Comparison of ENCODE assay signal across 8 cellular contexts in genomic region chr19:58227964-58228583, GRCh38. TPM values are rescaled to one million over a fixed set of nuclear protein-coding genes. Genes with fewer than 3 reads are reported as not detected.
DNase-seq lines count a peak whose midpoint lies in the region; ATAC-seq and TF ChIP-seq lines count a peak whose summit lies in the region.

No MANE protein-coding gene starts in this region.

- H3K9ac ChIP-seq in stomach smooth muscle (ENCODE audit: low read length in 2 of 2): peak overlapping the region; percentile 71 to 82

- H3K27me3 Mint-ChIP-seq in CD4-positive, alpha-beta T cell: no peaks in the 10 kb centered on the region
- no peaks in the 10 kb centered on the region for H3K27me3 Mint-ChIP-seq in activated naive CD8-positive, alpha-beta T cell treated with anti-CD3 and anti-CD28 coated beads, Interleukin-2, amount 50 U/mL, for 24 hours
- peaks cover 0 to 4% (median 3%) of the 10 kb centered on the region in 3 donors for H3K27me3 Mint-ChIP-seq in immature natural killer cell (ENCODE audit: low read depth in 3 of 3)

- peaks cover 61% of the 10 kb centered on the region for H3K36me3 Mint-ChIP-seq in CD4-positive, alpha-beta T cell (ENCODE audit: low read depth)
- H3K36me3 Mint-ChIP-seq in activated naive CD8-positive, alpha-beta T cell treated with anti-CD3 and anti-CD28 coated beads, Interleukin-2, amount 50 U/mL, for 24 hours (ENCODE audit: low read depth): peaks cover 49% of the 10 kb centered on the region
- H3K36me3 Mint-ChIP-seq in immature natural killer cell: peaks cover 30 to 36% (median 35%) of the 10 kb centered on the region in 3 donors

- no peaks in the 10 kb centered on the region for H3K27me3 ChIP-seq in CD4-positive, alpha-beta T cell (ENCODE audit: control insufficient read depth, insufficient read depth, low read length)
- H3K27me3 ChIP-seq in stomach smooth muscle (ENCODE audit: control insufficient read depth in 1 of 2, insufficient read depth in 2 of 2, low read length in 2 of 2): no peaks in the 10 kb centered on the region

- H3K4me3 Mint-ChIP-seq in CD4-positive, alpha-beta T cell: peak overlapping the region; percentile 97
- peak overlapping the region; percentile 86 for H3K4me3 Mint-ChIP-seq in activated naive CD8-positive, alpha-beta T cell treated with anti-CD3 and anti-CD28 coated beads, Interleukin-2, amount 50 U/mL, for 24 hours
- H3K4me3 Mint-ChIP-seq in immature natural killer cell: peak overlapping the region; percentile 94 to 96 (median 95)

- no peak for TF ChIP-seq CTCF in CD4-positive, alpha-beta T cell (IDR thresholded peaks at IDR 0.05)

- CTCF ChIA-PET in CD4-positive, alpha-beta T cell (lab: Charles Lee): interaction anchor here (1.0 to 1.2 kb wide), 5 partner anchors 47 to 292 kb away, joined by 3 to 5 read pairs (median 3); partner anchors contain the start of gene ZNF497

- H3K4me1 ChIP-seq in stomach smooth muscle (ENCODE audit: control insufficient read depth, insufficient read depth, low read length): peaks cover 16% of the 10 kb centered on the region

- DNase-seq in CD4-positive, alpha-beta T cell: no peak
- peak; percentile 5 for DNase-seq in activated naive CD8-positive, alpha-beta T cell treated with anti-CD3 and anti-CD28 coated beads, Interleukin-2, amount 50 U/mL, for 24 hours
- no peak for DNase-seq in immature natural killer cell
- no peak for DNase-seq in Kasumi-1 (lab: John Stamatoyannopoulos, UW)
- no peak for DNase-seq in mucosa of gallbladder (ENCODE audit: low spot score)

- peaks cover 27% of the 10 kb centered on the region for H3K9me3 ChIP-seq in CD4-positive, alpha-beta T cell (ENCODE audit: control insufficient read depth, low read length)
- H3K9me3 ChIP-seq in stomach smooth muscle (ENCODE audit: control insufficient read depth in 2 of 2, low read length in 2 of 2): peaks cover 14 to 27% of the 10 kb centered on the region in 2 donors

- H3K4me1 Mint-ChIP-seq in CD4-positive, alpha-beta T cell (ENCODE audit: low read depth): peaks cover 46% of the 10 kb centered on the region
- peaks cover 30% of the 10 kb centered on the region for H3K4me1 Mint-ChIP-seq in activated naive CD8-positive, alpha-beta T cell treated with anti-CD3 and anti-CD28 coated beads, Interleukin-2, amount 50 U/mL, for 24 hours
- peaks cover 27 to 46% of the 10 kb centered on the region in 2 donors for H3K4me1 Mint-ChIP-seq in immature natural killer cell

- peak overlapping the region; percentile 80 for H3K27ac Mint-ChIP-seq in CD4-positive, alpha-beta T cell
- H3K27ac Mint-ChIP-seq in activated naive CD8-positive, alpha-beta T cell treated with anti-CD3 and anti-CD28 coated beads, Interleukin-2, amount 50 U/mL, for 24 hours: peak overlapping the region; percentile 85
- H3K27ac Mint-ChIP-seq in immature natural killer cell: peak overlapping the region; percentile 70 to 93 (median 81)

- POLR2A ChIA-PET in CD4-positive, alpha-beta T cell (lab: Charles Lee): interaction anchor here (0.8 to 2.7 kb wide), 6 partner anchors 12 to 226 kb away, joined by 3 to 11 read pairs (median 4); partner anchors contain the start of genes ZNF274, ZNF497 and ZNF606

- peaks cover 18 to 25% of the 10 kb centered on the region in 2 donors for H3K36me3 ChIP-seq in stomach smooth muscle (ENCODE audit: control insufficient read depth in 2 of 2, insufficient read depth in 2 of 2, low read length in 2 of 2)

- peaks cover 23% of the 10 kb centered on the region for H3K9me3 Mint-ChIP-seq in CD4-positive, alpha-beta T cell
- H3K9me3 Mint-ChIP-seq in activated naive CD8-positive, alpha-beta T cell treated with anti-CD3 and anti-CD28 coated beads, Interleukin-2, amount 50 U/mL, for 24 hours: peaks cover 48% of the 10 kb centered on the region
- peaks cover 0 to 21% (median 6%) of the 10 kb centered on the region in 6 donors for H3K9me3 Mint-ChIP-seq in immature natural killer cell

- ATAC-seq in CD4-positive, alpha-beta T cell (ENCODE audit: poor library complexity): no peak
- peak; percentile 9 for ATAC-seq in HG03064 (IDR thresholded peaks at IDR 0.05; ENCODE audit: low read depth, unreplicated experiment)
- ATAC-seq in activated naive CD8-positive, alpha-beta T cell treated with anti-CD3 and anti-CD28 coated beads, Interleukin-2, amount 50 U/mL, for 24 hours: no peak
- ATAC-seq in HG02763 (IDR thresholded peaks at IDR 0.05; ENCODE audit: unreplicated experiment): no peak

- intact Hi-C loops in CD4-positive, alpha-beta T cell (cut with DNase I, micrococcal nuclease): loop anchor here (5.0 to 10.0 kb wide), 2 partner anchors 47 to 49 kb away; partner anchors contain the start of gene ZNF8 (in 2 of the 2)

- peak overlapping the region; percentile 86 to 88 for H3K4me3 ChIP-seq in stomach smooth muscle (ENCODE audit: low read length in 2 of 2)

- H3K27ac ChIP-seq in CD4-positive, alpha-beta T cell (ENCODE audit: low read depth, low read length): peak overlapping the region; percentile 47
- H3K27ac ChIP-seq in stomach smooth muscle (ENCODE audit: low read length): peak overlapping the region; percentile 79

RNA-seq across cellular contexts. Expression of gene ZNF544, which starts 0.6 kb away (rescaled TPM):
- 1 to 10 TPM; 6.3 to 7.2 TPM for total RNA-seq in CD4-positive, alpha-beta T cell
- 10 to 100 TPM; 24.1 to 31.4 (median 27.1) TPM for polyA plus RNA-seq in immature natural killer cell
- total RNA-seq in mucosa of gallbladder: 30.4 TPM

RNA-seq across cellular contexts. Expression of gene ZNF274, which starts 45.2 kb away (rescaled TPM):
- total RNA-seq in CD4-positive, alpha-beta T cell: 10 to 100 TPM; 51.0 to 51.4 TPM
- polyA plus RNA-seq in immature natural killer cell: 10 to 100 TPM; 12.5 to 26.2 (median 20.2) TPM
- total RNA-seq in mucosa of gallbladder: 33.8 TPM

RNA-seq across cellular contexts. Expression of gene ZNF8, which starts 50.7 kb away (rescaled TPM):
- total RNA-seq in CD4-positive, alpha-beta T cell: 1 to 10 TPM; 9.5 to 9.6 TPM
- polyA plus RNA-seq in immature natural killer cell: 1 to 10 TPM in 1 of 3 donors, under 1 TPM in 1, not detected in 1; 0.29 to 1.0 TPM
- 6.1 TPM for total RNA-seq in mucosa of gallbladder
